ENCODE assay signal across 18 cellular contexts in the genomic region with DNA sequence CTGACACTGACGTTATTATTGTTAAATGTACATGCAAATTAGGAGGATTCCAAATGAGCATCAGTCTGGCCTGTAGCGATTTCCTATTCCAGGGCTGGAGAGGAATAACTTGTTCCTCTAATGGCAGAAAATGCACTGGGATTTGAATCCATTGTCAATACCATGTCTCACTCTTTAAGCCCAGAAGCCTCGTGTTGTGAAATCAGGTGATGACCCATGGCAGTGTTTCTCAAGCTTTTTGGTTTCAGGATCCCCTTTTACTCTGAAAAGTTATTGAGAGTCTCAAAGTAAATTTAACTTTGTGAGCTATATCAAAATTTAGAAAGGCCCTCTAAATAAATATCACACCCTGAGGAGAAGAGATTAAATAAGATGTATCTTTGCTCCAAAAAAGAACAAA.
A peak's percentile ranks its signal among the peaks of the same experiment; 100 is the strongest.
DNase-seq lines count a peak whose midpoint lies in the region; FAIRE-seq and TF ChIP-seq lines count a peak whose summit lies in the region.
"Had no signal": no experiment of that assay in that cellular context is flagged by ENCODE, and none has a peak within 500 bp of the region (broad histone marks: within the 10 kb centered on the region; RNA-seq: fewer than 3 reads in every experiment).

No MANE protein-coding gene starts in this region.

- peak; percentile 85 for FAIRE-seq in D721Med (lab: Jason Lieb, UNC)
- FAIRE-seq: A549, GM12891, HTR-8/SVneo had no signal

- no peak for TF ChIP-seq CTCF in D721Med (IDR thresholded peaks at IDR 0.05; ENCODE audit: insufficient read depth, missing control alignments)

- DNase-seq in D721Med (ENCODE audit: insufficient read length, low spot score) (no peak), MV-4-11 (lab: John Stamatoyannopoulos, UW) (peak; percentile 90), NOMO-1 treated with dmso at 0.1 percent for 144 hours (lab: John Stamatoyannopoulos, UW; ENCODE audit: unreplicated experiment) (peak; percentile 42), globus pallidus (ENCODE audit: low spot score) (peak; percentile 45), foreskin melanocyte (no peak), germinal center (ENCODE audit: low spot score) (no peak)
- DNase-seq in stimulated activated CD4-positive, alpha-beta T cell treated with anti-CD3 and anti-CD28 coated beads, Interleukin-12 subunit alpha, Interleukin-12 subunit beta, amount 100 ng/mL, for 4 hours = no peak
- no peak for DNase-seq in activated effector memory CD4-positive, alpha-beta T cell treated with Interleukin-2 at 50 U/mL for 16 hours
- DNase-seq: Caco-2; CD4-positive, alpha-beta memory T cell; DMS153; KG1; NCI-H1417 treated with DMSO at 0.1 percent for 48 hours; NCI-H226; NCI-H774 had no signal

Comparison
In these comparisons a context has a peak if more than half of its experiments do, and no peak if none do; other contexts are left out.
1. DNase-seq: peak in MV-4-11 (single experiment), NOMO-1 treated with dmso at 0.1 percent for 144 hours (single experiment) and globus pallidus (single experiment); none in D721Med (single experiment), stimulated activated CD4-positive, alpha-beta T cell treated with anti-CD3 and anti-CD28 coated beads, Interleukin-12 subunit alpha, Interleukin-12 subunit beta, amount 100 ng/mL, for 4 hours (single experiment), foreskin melanocyte (single experiment), activated effector memory CD4-positive, alpha-beta T cell treated with Interleukin-2 at 50 U/mL for 16 hours (single experiment) and germinal center (single experiment).